In genomic region chr7:140678816-140679130, GRCh38 we compare ENCODE assay signal across 18 cellular contexts. TPM values are rescaled to one million over a fixed set of nuclear protein-coding genes. Genes with fewer than 3 reads are reported as not detected.
DNase-seq lines count a peak whose midpoint lies in the region; ATAC-seq, FAIRE-seq and TF ChIP-seq lines count a peak whose summit lies in the region.
"Had no signal": no experiment of that assay in that cellular context is flagged by ENCODE, and none has a peak within 500 bp of the region (broad histone marks: within the 10 kb centered on the region; RNA-seq: fewer than 3 reads in every experiment).

No MANE protein-coding gene starts in this region.

- no peak overlapping the region for H3K27ac ChIP-seq in K562 (ENCODE audit: extremely low read depth, low read depth, low read length)
- H3K27ac ChIP-seq in ovary = no peak overlapping the region
- H3K27ac ChIP-seq: C4-2B, HL-60 had no signal

- H3K4me3 ChIP-seq in K562 (no peak overlapping the region), ovary (no peak overlapping the region)

- no peak for TF ChIP-seq EP300 in K562 (IDR thresholded peaks at IDR 0.05; ENCODE audit: low read length)
- TF ChIP-seq EP300 in ovary (IDR thresholded peaks at IDR 0.05) = no peak

- no peaks in the 10 kb centered on the region for H3K36me3 Mint-ChIP-seq in natural killer cell treated with Interleukin-12 subunit alpha and Interleukin-12 subunit beta and Interleukin-15 and Interleukin-18, amount 100 ng/mL, for 72 hours
- H3K36me3 Mint-ChIP-seq in natural killer cell = no peaks in the 10 kb centered on the region
- H3K36me3 Mint-ChIP-seq in stimulated activated memory B cell treated with anti-CD40 and anti-IgM and Interleukin-4, amounts not matched to agents 10 μg/mL and 1 μg/mL and 100 μg/mL, for 72 hours = peaks cover 48% of the 10 kb centered on the region

- in situ Hi-C loops in K562 (cut with MboI) = no loop called here

- no peaks in the 10 kb centered on the region for H3K9me1 ChIP-seq in K562 (ENCODE audit: control insufficient read depth, insufficient read depth, low read length)

- no peaks in the 10 kb centered on the region for H3K27me3 Mint-ChIP-seq in natural killer cell treated with Interleukin-12 subunit alpha and Interleukin-12 subunit beta and Interleukin-15 and Interleukin-18, amount 100 ng/mL, for 72 hours
- no peaks in the 10 kb centered on the region for H3K27me3 Mint-ChIP-seq in natural killer cell (ENCODE audit: low read depth in 2 of 2)
- H3K27me3 Mint-ChIP-seq in stimulated activated memory B cell treated with anti-CD40 and anti-IgM and Interleukin-4, amounts not matched to agents 10 μg/mL and 1 μg/mL and 100 μg/mL, for 72 hours = no peaks in the 10 kb centered on the region
- H3K27me3 Mint-ChIP-seq: CD8-positive, alpha-beta memory T cell had no signal

- BruUV-seq in K562 (replicated peaks; lab: Mats Ljungman, UMichigan) = no TSS peak

- POLR2A ChIA-PET in K562 (lab: Yijun Ruan, JAX) = no interaction called here

- no peak for ATAC-seq in natural killer cell treated with Interleukin-12 subunit alpha and Interleukin-12 subunit beta and Interleukin-15 and Interleukin-18, amount 100 ng/mL, for 72 hours
- ATAC-seq in natural killer cell (no peak), K562 (no peak), GM19455 (IDR thresholded peaks at IDR 0.05; ENCODE audit: unreplicated experiment) (no peak)
- no peak for ATAC-seq in stimulated activated memory B cell treated with anti-CD40 and anti-IgM and Interleukin-4, amounts not matched to agents 10 μg/mL and 1 μg/mL and 100 μg/mL, for 72 hours
- ATAC-seq: HCT116 had no signal

- TF ChIP-seq RAD21 in K562 (CRISPR knock-in tag; conservative IDR thresholded peaks at IDR 0.05 in 1 of 2, IDR thresholded peaks at IDR 0.05 in 1 of 2) = no peak

- H3K4me2 ChIP-seq in K562 (ENCODE audit: insufficient read depth, low read length) = no peak overlapping the region

- H3K4me1 ChIP-seq in K562 (replicated peaks in 1 of 2; ENCODE audit: control insufficient read depth in 2 of 2, insufficient read depth in 2 of 2, low read length in 2 of 2) = peaks cover 7 to 12% of the 10 kb centered on the region in 2 experiments; a peak in 3 of 5 replicates
- H3K4me1 ChIP-seq in ovary (ENCODE audit: insufficient read depth) = no peaks in the 10 kb centered on the region
- H3K4me1 ChIP-seq: BE2C had no signal

- H3K27ac Mint-ChIP-seq in natural killer cell treated with Interleukin-12 subunit alpha and Interleukin-12 subunit beta and Interleukin-15 and Interleukin-18, amount 100 ng/mL, for 72 hours = no peak overlapping the region
- no peak overlapping the region for H3K27ac Mint-ChIP-seq in natural killer cell
- peak overlapping the region; percentile 89 for H3K27ac Mint-ChIP-seq in stimulated activated memory B cell treated with anti-CD40 and anti-IgM and Interleukin-4, amounts not matched to agents 10 μg/mL and 1 μg/mL and 100 μg/mL, for 72 hours
- H3K27ac Mint-ChIP-seq: CD8-positive, alpha-beta memory T cell had no signal

- H4K20me1 ChIP-seq in K562 (replicated peaks; ENCODE audit: control insufficient read depth, insufficient read depth, low read length) = 0 out of 2 replicates have a peak, but pooled peaks cover 6% of the 10 kb centered on the region

- no peaks in the 10 kb centered on the region for H3K79me2 ChIP-seq in K562 (ENCODE audit: control insufficient read depth, insufficient read depth, low read length)

- peak overlapping the region in 1 of 2 experiments; percentile 75; a peak in 2 of 4 replicates for H3K9ac ChIP-seq in K562 (ENCODE audit: insufficient read depth in 1 of 2, low read depth in 2 of 2, low read length in 2 of 2)

- H3K4me3 Mint-ChIP-seq in natural killer cell treated with Interleukin-12 subunit alpha and Interleukin-12 subunit beta and Interleukin-15 and Interleukin-18, amount 100 ng/mL, for 72 hours = no peak overlapping the region
- no peak overlapping the region for H3K4me3 Mint-ChIP-seq in natural killer cell
- H3K4me3 Mint-ChIP-seq in stimulated activated memory B cell treated with anti-CD40 and anti-IgM and Interleukin-4, amounts not matched to agents 10 μg/mL and 1 μg/mL and 100 μg/mL, for 72 hours = no peak overlapping the region
- H3K4me3 Mint-ChIP-seq: CD8-positive, alpha-beta memory T cell had no signal

- H3K9me3 Mint-ChIP-seq in natural killer cell treated with Interleukin-12 subunit alpha and Interleukin-12 subunit beta and Interleukin-15 and Interleukin-18, amount 100 ng/mL, for 72 hours = no peaks in the 10 kb centered on the region
- H3K9me3 Mint-ChIP-seq in natural killer cell = no peaks in the 10 kb centered on the region
- H3K9me3 Mint-ChIP-seq in stimulated activated memory B cell treated with anti-CD40 and anti-IgM and Interleukin-4, amounts not matched to agents 10 μg/mL and 1 μg/mL and 100 μg/mL, for 72 hours = no peaks in the 10 kb centered on the region
- H3K9me3 Mint-ChIP-seq: CD8-positive, alpha-beta memory T cell had no signal

- DNase-seq in natural killer cell treated with Interleukin-12 subunit alpha and Interleukin-12 subunit beta and Interleukin-15 and Interleukin-18, amount 100 ng/mL, for 72 hours (ENCODE audit: low spot score) = peak; percentile 48
- DNase-seq in natural killer cell (no peak), K562 (ENCODE audit: extremely low read depth in 1 of 4, low spot score in 3 of 4) (no peak), ovary (no peak), NCI-H226 (no peak)
- DNase-seq: BE2C; Caco-2; CD8-positive, alpha-beta memory T cell; DND-41; GDM1; IMR-90 had no signal

- H3K36me3 ChIP-seq in K562 (ENCODE audit: control insufficient read depth, insufficient read depth, low read length) (peaks cover 6% of the 10 kb centered on the region; the same call in 1 of the 3 replicates), ovary (no peaks in the 10 kb centered on the region)
- H3K36me3 ChIP-seq: BE2C had no signal

- TF ChIP-seq CTCF in natural killer cell (IDR thresholded peaks at IDR 0.05) = no peak
- TF ChIP-seq CTCF in K562 (IDR thresholded peaks at IDR 0.05 in 2 of 3, conservative IDR thresholded peaks at IDR 0.05 in 1 of 3; ENCODE audit: insufficient read depth in 2 of 3, low read depth in 1 of 3, low read length in 3 of 3) = no peak
- TF ChIP-seq CTCF in ovary (IDR thresholded peaks at IDR 0.05) = no peak

- peaks cover 21% of the 10 kb centered on the region in 2 donors for H3K4me1 Mint-ChIP-seq in natural killer cell treated with Interleukin-12 subunit alpha and Interleukin-12 subunit beta and Interleukin-15 and Interleukin-18, amount 100 ng/mL, for 72 hours (ENCODE audit: low read depth in 2 of 2)
- H3K4me1 Mint-ChIP-seq in natural killer cell = peaks cover 33 to 39% of the 10 kb centered on the region in 2 donors
- H3K4me1 Mint-ChIP-seq in stimulated activated memory B cell treated with anti-CD40 and anti-IgM and Interleukin-4, amounts not matched to agents 10 μg/mL and 1 μg/mL and 100 μg/mL, for 72 hours = peaks cover 53% of the 10 kb centered on the region

- H3K27me3 ChIP-seq in K562 (ENCODE audit: control insufficient read depth in 2 of 2, insufficient read depth in 2 of 2, low read length in 2 of 2) (no peaks in the 10 kb centered on the region), ovary (no peaks in the 10 kb centered on the region)
- H3K27me3 ChIP-seq: BE2C had no signal

- no peak for TF ChIP-seq POLR2A in K562 (conservative IDR thresholded peaks at IDR 0.05)
- TF ChIP-seq POLR2A in ovary (IDR thresholded peaks at IDR 0.05) = no peak

- CTCF ChIA-PET in K562 (lab: Yijun Ruan, JAX; ENCODE audit: low intra/inter-chr PET ratio) = interaction anchor here (0.6 kb wide), 1 partner anchor 134 kb away, joined by 3 read pairs; no protein-coding TSS in a partner anchor

- no peak overlapping the region for H2AFZ ChIP-seq in K562 (ENCODE audit: low read depth, low read length)

- FAIRE-seq in K562 (lab: Jason Lieb, UNC) = no peak
- FAIRE-seq: A204.1, GM12892 had no signal

- intact Hi-C loops in natural killer cell (cut with micrococcal nuclease) = no loop called here
- intact Hi-C loops in K562 (cut with micrococcal nuclease) = loop anchor here (10.0 kb wide), 2 partner anchors 306 to 856 kb away; no protein-coding TSS in a partner anchor
- intact Hi-C loops in ovary (cut with DNase I) = no loop called here

- WGBS in K562 (ENCODE audit: insufficient coverage, low coverage, missing lambda C conversion rate) = 61% methylated on average over 7 of the region's 7 CpGs
- 91 to 95% (median 94%) methylated on average over 7 of the region's 7 CpGs for WGBS in ovary, 3 donors

- H3K9me3 ChIP-seq in K562 (replicated peaks; ENCODE audit: control insufficient read depth, insufficient read depth, low read depth, low read length) (no peaks in the 10 kb centered on the region), ovary (no peaks in the 10 kb centered on the region)
- H3K9me3 ChIP-seq: BE2C, Caco-2 had no signal

RNA-seq across cellular contexts. Expression of gene ADCK2, which starts 6.0 kb away (rescaled TPM):
- 10 to 100 TPM in 1 of 2 donors, 1 to 10 TPM in 1; 8.2 to 12.2 TPM for total RNA-seq in natural killer cell treated with Interleukin-12 subunit alpha and Interleukin-12 subunit beta and Interleukin-15 and Interleukin-18, amount 100 ng/mL, for 72 hours
- total RNA-seq in natural killer cell (10 to 100 TPM; 12.6 to 20.7 (median 15.8) TPM), K562 (2014; rRNA removed) (10.6 and 12.9 TPM in 2 replicates), K562 (2014; rRNA removed; fragmentation: Illumina TruSeq; extraction: Trizol) (9.1 and 10.3 TPM in 2 replicates), K562 (2015; rRNA removed; fragmentation: Illumina TruSeq; extraction: Trizol) (13.3 and 13.8 TPM in 2 replicates), K562 (2021) (13.8 and 14.3 TPM in 2 replicates), ovary (10 to 100 TPM; 12.0 to 22.5 (median 19.1) TPM)
- 7.9 and 18.9 TPM in 2 replicates for total RNA-seq in K562 (2011; cell fraction: chromatin; rRNA removed; ENCODE audit: low replicate concordance)
- 18.3 and 25.7 TPM in 2 replicates for total RNA-seq in K562 (2011; cell fraction: nucleolus; rRNA removed)
- 16.6 and 17.8 TPM in 2 replicates for total RNA-seq in K562 (2011; cell fraction: nucleoplasm; rRNA removed)
- polyA plus RNA-seq in K562 (2011; rRNA removed) (12.0 and 12.8 TPM in 2 replicates), K562 (2014; fragmentation: Illumina TruSeq; extraction: Trizol) (7.7 and 9.4 TPM in 2 replicates), K562 (2014; fragmentation: Nextera tagmentation; extraction: Ambion mirVana) (1 to 10 TPM in 1 of 2 experiments, under 1 TPM in 1; 0.08 to 1.1 TPM), K562 (2014; rRNA removed) (9.7 and 10.1 TPM in 2 replicates), ovary (10 to 100 TPM; 13.0 to 20.4 TPM)
- 9.7 and 13.6 TPM in 2 replicates for polyA plus RNA-seq in K562 (2011; cell fraction: cytosol; rRNA removed)
- 7.2 and 7.7 TPM in 2 replicates for polyA plus RNA-seq in K562 (2011; cell fraction: nucleus; rRNA removed)
- 12.2 and 28.1 TPM in 2 replicates for polyA plus RNA-seq in K562 (2012)
- 13.7 and 15.8 TPM in 2 replicates for polyA minus RNA-seq in K562 (2011; rRNA and poly(A)+ RNA removed)
- 9.4 and 9.5 TPM in 2 replicates for polyA minus RNA-seq in K562 (2011; cell fraction: cytosol; rRNA and poly(A)+ RNA removed)
- polyA minus RNA-seq in K562 (2011; cell fraction: nucleus; rRNA and poly(A)+ RNA removed) = 5.8 and 8.3 TPM in 2 replicates

RNA-seq across cellular contexts. Expression of gene NDUFB2, which starts 17.7 kb away (rescaled TPM):
- 100 to 1,000 TPM; 169 to 222 TPM for total RNA-seq in natural killer cell treated with Interleukin-12 subunit alpha and Interleukin-12 subunit beta and Interleukin-15 and Interleukin-18, amount 100 ng/mL, for 72 hours
- total RNA-seq in natural killer cell = 100 to 1,000 TPM; 152 to 177 (median 177) TPM
- total RNA-seq in K562 (2011; cell fraction: chromatin; rRNA removed; ENCODE audit: low replicate concordance) = 79.2 and 130 TPM in 2 replicates
- total RNA-seq in K562 (2011; cell fraction: nucleolus; rRNA removed) = 76.4 and 80.7 TPM in 2 replicates
- total RNA-seq in K562 (2011; cell fraction: nucleoplasm; rRNA removed) = 109 and 165 TPM in 2 replicates
- 303 and 359 TPM in 2 replicates for total RNA-seq in K562 (2014; rRNA removed)
- 320 and 326 TPM in 2 replicates for total RNA-seq in K562 (2014; rRNA removed; fragmentation: Illumina TruSeq; extraction: Trizol)
- total RNA-seq in K562 (2015; rRNA removed; fragmentation: Illumina TruSeq; extraction: Trizol) = 273 and 287 TPM in 2 replicates
- total RNA-seq in K562 (2021) = 304 and 329 TPM in 2 replicates
- 540 and 563 TPM in 2 replicates for polyA plus RNA-seq in K562 (2011; rRNA removed)
- 1,462 and 1,579 TPM in 2 replicates for polyA plus RNA-seq in K562 (2011; cell fraction: cytosol; rRNA removed)
- polyA plus RNA-seq in K562 (2011; cell fraction: nucleus; rRNA removed) = 200 and 270 TPM in 2 replicates
- 195 and 484 TPM in 2 replicates for polyA plus RNA-seq in K562 (2012)
- 220 and 292 TPM in 2 replicates for polyA plus RNA-seq in K562 (2014; fragmentation: Illumina TruSeq; extraction: Trizol)
- polyA plus RNA-seq in K562 (2014; fragmentation: Nextera tagmentation; extraction: Ambion mirVana) = 1,000 to 10,000 TPM; 1,937 to 2,075 TPM
- 465 and 510 TPM in 2 replicates for polyA plus RNA-seq in K562 (2014; rRNA removed)
- 64.1 and 78.0 TPM in 2 replicates for polyA minus RNA-seq in K562 (2011; rRNA and poly(A)+ RNA removed)
- polyA minus RNA-seq in K562 (2011; cell fraction: cytosol; rRNA and poly(A)+ RNA removed) = 36.6 and 38.4 TPM in 2 replicates
- polyA minus RNA-seq in K562 (2011; cell fraction: nucleus; rRNA and poly(A)+ RNA removed) = 20.3 and 43.4 TPM in 2 replicates
- 100 to 1,000 TPM in 6 of 7 donors, 10 to 100 TPM in 1; 79.6 to 172 (median 116) TPM for total RNA-seq in ovary
- 100 to 1,000 TPM; 153 TPM for polyA plus RNA-seq in ovary

RNA-seq across cellular contexts. Expression of gene DENND2A, which starts 38.2 kb away (rescaled TPM):
- total RNA-seq in natural killer cell treated with Interleukin-12 subunit alpha and Interleukin-12 subunit beta and Interleukin-15 and Interleukin-18, amount 100 ng/mL, for 72 hours = not detected
- under 1 TPM in 1 of 3 donors, not detected in 2; 0.12 TPM for total RNA-seq in natural killer cell
- not detected in 2 replicates for total RNA-seq in K562 (2011; cell fraction: chromatin; rRNA removed; ENCODE audit: low replicate concordance)
- not detected in 2 replicates for total RNA-seq in K562 (2011; cell fraction: nucleolus; rRNA removed)
- not detected in 2 replicates for total RNA-seq in K562 (2011; cell fraction: nucleoplasm; rRNA removed)
- total RNA-seq in K562 (2014; rRNA removed) = not detected in 2 replicates
- total RNA-seq in K562 (2014; rRNA removed; fragmentation: Illumina TruSeq; extraction: Trizol) = not detected in 2 replicates
- total RNA-seq in K562 (2015; rRNA removed; fragmentation: Illumina TruSeq; extraction: Trizol) = not detected in 2 replicates
- 0.16 TPM in 1 of 2 replicates, not detected in the other for total RNA-seq in K562 (2021)
- polyA plus RNA-seq in K562 (2011; rRNA removed) = not detected in 2 replicates
- not detected in 2 replicates for polyA plus RNA-seq in K562 (2011; cell fraction: cytosol; rRNA removed)
- polyA plus RNA-seq in K562 (2011; cell fraction: nucleus; rRNA removed) = 0.18 TPM in 1 of 2 replicates, not detected in the other
- polyA plus RNA-seq in K562 (2012) = not detected in 2 replicates
- polyA plus RNA-seq in K562 (2014; fragmentation: Illumina TruSeq; extraction: Trizol) = not detected in 2 replicates
- not detected for polyA plus RNA-seq in K562 (2014; fragmentation: Nextera tagmentation; extraction: Ambion mirVana)
- polyA plus RNA-seq in K562 (2014; rRNA removed) = not detected in 2 replicates
- not detected in 2 replicates for polyA minus RNA-seq in K562 (2011; rRNA and poly(A)+ RNA removed)
- polyA minus RNA-seq in K562 (2011; cell fraction: cytosol; rRNA and poly(A)+ RNA removed) = not detected in 2 replicates
- polyA minus RNA-seq in K562 (2011; cell fraction: nucleus; rRNA and poly(A)+ RNA removed) = not detected in 2 replicates
- total RNA-seq in ovary = 10 to 100 TPM in 6 of 7 donors, 1 to 10 TPM in 1; 9.8 to 61.8 (median 36.1) TPM
- 10 to 100 TPM; 20.5 to 55.1 TPM for polyA plus RNA-seq in ovary
- total RNA-seq: CD8-positive, alpha-beta memory T cell had no signal
- polyA plus RNA-seq: CD8-positive, alpha-beta memory T cell had no signal

Comparison
In these comparisons a context has a peak if more than half of its experiments do, and no peak if none do; other contexts are left out.
1. RNA of gene DENND2A, which starts 38.2 kb away (total RNA-seq): 9.8 to 61.8 TPM in ovary; not detected in natural killer cell treated with Interleukin-12 subunit alpha and Interleukin-12 subunit beta and Interleukin-15 and Interleukin-18, amount 100 ng/mL, for 72 hours, 0.12 TPM in natural killer cell and 0.16 TPM in K562; every median in the first group is over 4 times any median in the second.